In the genomic region with DNA sequence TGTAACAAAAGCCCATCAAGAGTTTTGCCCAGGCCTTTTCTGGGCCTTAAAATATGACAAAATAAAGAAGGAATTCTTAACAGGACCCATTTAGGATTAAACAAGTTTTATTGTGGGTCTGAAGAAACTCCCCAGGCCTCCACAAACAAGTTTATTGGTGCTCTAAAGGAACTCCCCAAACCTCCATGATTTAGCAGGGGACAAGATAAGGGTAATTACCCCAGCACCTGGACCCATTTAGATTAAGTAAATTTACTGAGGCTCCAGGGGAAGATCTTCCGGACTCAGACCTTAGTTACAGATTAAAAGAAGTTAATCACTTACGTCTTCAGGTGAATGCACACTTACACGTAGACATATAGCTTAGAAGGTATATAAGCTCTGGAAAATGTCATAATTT, we compare ENCODE assay signal across 6 cellular contexts. TPM values are rescaled to one million over a fixed set of nuclear protein-coding genes. Genes with fewer than 3 reads are reported as not detected.
"Had no signal": no experiment of that assay in that cellular context is flagged by ENCODE, and none has a peak within 500 bp of the region (broad histone marks: within the 10 kb centered on the region; RNA-seq: fewer than 3 reads in every experiment).

No MANE protein-coding gene starts in this region.

RNA-seq across cellular contexts. Expression of a gene that starts 9.3 kb away (rescaled TPM):
- total RNA-seq: GM23248, H4, HepG2, HFFc6, HT1080 had no signal
- polyA plus RNA-seq: GM23248, HepG2, IgD-negative memory B cell had no signal
